1 cellular context compared by ENCODE assay signal in genomic region chr16:77236063-77236511, GRCh38.
TF ChIP-seq lines count a peak whose summit lies in the region.

No MANE protein-coding gene starts in this region.

TF ChIP-seq in HepG2, 621 proteins besides CTCF, POLR2A, EP300 and RAD21 (continued from another document and continues in another):
- TF ChIP-seq REST (IDR thresholded peaks at IDR 0.05; ENCODE audit: borderline replicate concordance in 1 of 2, low read depth in 1 of 2, low read length in 2 of 2) (no peak), ZNF333 (CRISPR knock-in tag; IDR thresholded peaks at IDR 0.05; ENCODE audit: borderline replicate concordance) (peak; percentile 77; the same call in 1 of the 2 replicates), ZNF782 (CRISPR knock-in tag; IDR thresholded peaks at IDR 0.05; ENCODE audit: borderline replicate concordance) (peak; percentile 70; the same call in 1 of the 2 replicates), SNAI1 (CRISPR knock-in tag; IDR thresholded peaks at IDR 0.05; ENCODE audit: borderline replicate concordance) (no peak), TGIF2 (CRISPR knock-in tag; IDR thresholded peaks at IDR 0.05) (peak; percentile 73; the same call in 1 of the 2 replicates), GZF1 (CRISPR knock-in tag; IDR thresholded peaks at IDR 0.05) (no peak), SATB2 (CRISPR knock-in tag; IDR thresholded peaks at IDR 0.05) (no peak), PAX8 (CRISPR knock-in tag; IDR thresholded peaks at IDR 0.05; ENCODE audit: borderline replicate concordance) (no peak), AKAP8 (CRISPR knock-in tag; IDR thresholded peaks at IDR 0.05) (no peak), ZNF329 (CRISPR knock-in tag; IDR thresholded peaks at IDR 0.05; ENCODE audit: low read depth) (no peak), ZIK1 (CRISPR knock-in tag; IDR thresholded peaks at IDR 0.05; ENCODE audit: borderline replicate concordance, low read depth) (no peak), TFE3 (CRISPR knock-in tag; IDR thresholded peaks at IDR 0.05) (0 out of 2 replicates have a peak, but pooled peaks have one; percentile 36), ZNF317 (CRISPR knock-in tag; IDR thresholded peaks at IDR 0.05) (0 out of 2 replicates have a peak, but pooled peaks have one; percentile 29), MBNL3 (CRISPR knock-in tag; conservative IDR thresholded peaks at IDR 0.05) (no peak), POLR2G (IDR thresholded peaks at IDR 0.05; ENCODE audit: low read depth, low read length) (no peak), HMG20A (CRISPR knock-in tag; IDR thresholded peaks at IDR 0.05; ENCODE audit: borderline replicate concordance) (no peak), AKNA (CRISPR knock-in tag; IDR thresholded peaks at IDR 0.05; ENCODE audit: borderline replicate concordance) (no peak), SP4 (CRISPR knock-in tag; IDR thresholded peaks at IDR 0.05) (no peak), KDM4B (CRISPR knock-in tag; IDR thresholded peaks at IDR 0.05) (no peak), NFAT5 (CRISPR knock-in tag; IDR thresholded peaks at IDR 0.05) (no peak; the same call in 1 of the 2 replicates), ZNF331 (CRISPR knock-in tag; IDR thresholded peaks at IDR 0.05) (peak; percentile 77; the same call in 1 of the 2 replicates), ZFAT (CRISPR knock-in tag; conservative IDR thresholded peaks at IDR 0.05) (no peak), RXRA (CRISPR knock-in tag; IDR thresholded peaks at IDR 0.05) (peak; percentile 64), CHCHD3 (CRISPR knock-in tag; IDR thresholded peaks at IDR 0.05) (no peak), KDM5B (CRISPR knock-in tag; IDR thresholded peaks at IDR 0.05; ENCODE audit: borderline replicate concordance) (peak; percentile 88; the same call in 1 of the 2 replicates), MLLT10 (CRISPR knock-in tag; IDR thresholded peaks at IDR 0.05) (no peak), ZBTB33 (CRISPR knock-in tag; IDR thresholded peaks at IDR 0.05) (no peak), EZH2 (conservative IDR thresholded peaks at IDR 0.05; ENCODE audit: low read depth, low read length) (no peak), ZNF543 (CRISPR knock-in tag; IDR thresholded peaks at IDR 0.05) (no peak), FOSL1 (CRISPR knock-in tag; IDR thresholded peaks at IDR 0.05; ENCODE audit: borderline replicate concordance) (no peak), ZSCAN12 (CRISPR knock-in tag; IDR thresholded peaks at IDR 0.05) (no peak), NCOA1 (CRISPR knock-in tag; IDR thresholded peaks at IDR 0.05) (0 out of 2 replicates have a peak, but pooled peaks have one; percentile 38), ZNF562 (CRISPR knock-in tag; IDR thresholded peaks at IDR 0.05; ENCODE audit: borderline replicate concordance) (no peak), ZNF75D (CRISPR knock-in tag; IDR thresholded peaks at IDR 0.05; ENCODE audit: borderline replicate concordance) (no peak)
- TF ChIP-seq, protein P1, sequence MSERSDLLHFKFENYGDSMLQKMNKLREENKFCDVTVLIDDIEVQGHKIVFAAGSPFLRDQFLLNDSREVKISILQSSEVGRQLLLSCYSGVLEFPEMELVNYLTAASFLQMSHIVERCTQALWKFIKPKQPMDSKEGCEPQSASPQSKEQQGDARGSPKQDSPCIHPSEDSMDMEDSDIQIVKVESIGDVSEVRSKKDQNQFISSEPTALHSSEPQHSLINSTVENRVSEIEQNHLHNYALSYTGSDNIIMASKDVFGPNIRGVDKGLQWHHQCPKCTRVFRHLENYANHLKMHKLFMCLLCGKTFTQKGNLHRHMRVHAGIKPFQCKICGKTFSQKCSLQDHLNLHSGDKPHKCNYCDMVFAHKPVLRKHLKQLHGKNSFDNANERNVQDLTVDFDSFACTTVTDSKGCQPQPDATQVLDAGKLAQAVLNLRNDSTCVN (CRISPR knock-in tag; IDR thresholded peaks at IDR 0.05; ENCODE audit: borderline replicate concordance) = peak; percentile 70; the same call in 1 of the 2 replicates
- TF ChIP-seq, protein P2, sequence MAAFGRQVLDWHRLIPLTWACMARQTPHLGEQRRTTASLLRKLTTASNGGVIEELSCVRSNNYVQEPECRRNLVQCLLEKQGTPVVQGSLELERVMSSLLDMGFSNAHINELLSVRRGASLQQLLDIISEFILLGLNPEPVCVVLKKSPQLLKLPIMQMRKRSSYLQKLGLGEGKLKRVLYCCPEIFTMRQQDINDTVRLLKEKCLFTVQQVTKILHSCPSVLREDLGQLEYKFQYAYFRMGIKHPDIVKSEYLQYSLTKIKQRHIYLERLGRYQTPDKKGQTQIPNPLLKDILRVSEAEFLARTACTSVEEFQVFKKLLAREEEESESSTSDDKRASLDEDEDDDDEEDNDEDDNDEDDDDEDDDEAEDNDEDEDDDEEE (CRISPR knock-in tag; IDR thresholded peaks at IDR 0.05) = no peak
- TF ChIP-seq, protein P3, sequence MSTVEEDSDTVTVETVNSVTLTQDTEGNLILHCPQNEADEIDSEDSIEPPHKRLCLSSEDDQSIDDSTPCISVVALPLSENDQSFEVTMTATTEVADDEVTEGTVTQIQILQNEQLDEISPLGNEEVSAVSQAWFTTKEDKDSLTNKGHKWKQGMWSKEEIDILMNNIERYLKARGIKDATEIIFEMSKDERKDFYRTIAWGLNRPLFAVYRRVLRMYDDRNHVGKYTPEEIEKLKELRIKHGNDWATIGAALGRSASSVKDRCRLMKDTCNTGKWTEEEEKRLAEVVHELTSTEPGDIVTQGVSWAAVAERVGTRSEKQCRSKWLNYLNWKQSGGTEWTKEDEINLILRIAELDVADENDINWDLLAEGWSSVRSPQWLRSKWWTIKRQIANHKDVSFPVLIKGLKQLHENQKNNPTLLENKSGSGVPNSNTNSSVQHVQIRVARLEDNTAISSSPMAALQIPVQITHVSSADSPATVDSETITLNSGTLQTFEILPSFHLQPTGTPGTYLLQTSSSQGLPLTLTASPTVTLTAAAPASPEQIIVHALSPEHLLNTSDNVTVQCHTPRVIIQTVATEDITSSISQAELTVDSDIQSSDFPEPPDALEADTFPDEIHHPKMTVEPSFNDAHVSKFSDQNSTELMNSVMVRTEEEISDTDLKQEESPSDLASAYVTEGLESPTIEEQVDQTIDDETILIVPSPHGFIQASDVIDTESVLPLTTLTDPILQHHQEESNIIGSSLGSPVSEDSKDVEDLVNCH (CRISPR knock-in tag; IDR thresholded peaks at IDR 0.05) = no peak
